Comparison of ENCODE assay signal across 11 cellular contexts in genomic region chr2:140747665-140748064, GRCh38.
DNase-seq lines count a peak whose midpoint lies in the region; ATAC-seq and TF ChIP-seq lines count a peak whose summit lies in the region.
"Had no signal": no experiment of that assay in that cellular context is flagged by ENCODE, and none has a peak within 500 bp of the region (broad histone marks: within the 10 kb centered on the region; RNA-seq: fewer than 3 reads in every experiment).

No MANE protein-coding gene starts in this region.

- no peaks in the 10 kb centered on the region for H3F3A ChIP-seq in neural progenitor cell (ENCODE audit: low read depth)

- H3K79me2 ChIP-seq in neural progenitor cell (ENCODE audit: low read depth), result no peaks in the 10 kb centered on the region

- no peak overlapping the region for H3K4me2 ChIP-seq in neural progenitor cell

- H3K36me3 Mint-ChIP-seq in neural progenitor cell, result no peaks in the 10 kb centered on the region
- no peaks in the 10 kb centered on the region for H3K36me3 Mint-ChIP-seq in activated CD4-positive, alpha-beta T cell treated with anti-CD3 and anti-CD28 coated beads, Interleukin-2, amount 10 ng/mL, durations not matched to agents 24 days and 14 days (ENCODE audit: low read depth)

- H3K4me1 ChIP-seq in neural progenitor cell (no peaks in the 10 kb centered on the region), spleen (no peaks in the 10 kb centered on the region), tibial nerve (no peaks in the 10 kb centered on the region), colonic mucosa (no peaks in the 10 kb centered on the region)
- H3K4me1 ChIP-seq: right atrium auricular region had no signal

- ATAC-seq in GM19023 (IDR thresholded peaks at IDR 0.05; ENCODE audit: unreplicated experiment), result peak; percentile 87
- peak; percentile 90 for ATAC-seq in GM21786 (IDR thresholded peaks at IDR 0.05; ENCODE audit: unreplicated experiment)
- peak; percentile 99 for ATAC-seq in HG03095 (IDR thresholded peaks at IDR 0.05; ENCODE audit: unreplicated experiment)

- TF ChIP-seq EP300 in tibial nerve (IDR thresholded peaks at IDR 0.05), result no peak

- H3K4me3 ChIP-seq in neural progenitor cell (no peak overlapping the region), spleen (no peak overlapping the region), tibial nerve (no peak overlapping the region), colonic mucosa (no peak overlapping the region)
- H3K4me3 ChIP-seq: right atrium auricular region had no signal

- H3K36me3 ChIP-seq in neural progenitor cell (no peaks in the 10 kb centered on the region), spleen (no peaks in the 10 kb centered on the region), tibial nerve (no peaks in the 10 kb centered on the region), colonic mucosa (no peaks in the 10 kb centered on the region)
- H3K36me3 ChIP-seq: right atrium auricular region had no signal

- H3K4me3 Mint-ChIP-seq in neural progenitor cell, result no peak overlapping the region
- H3K4me3 Mint-ChIP-seq in activated CD4-positive, alpha-beta T cell treated with anti-CD3 and anti-CD28 coated beads, Interleukin-2, amount 10 ng/mL, durations not matched to agents 24 days and 14 days, result no peak overlapping the region

- intact Hi-C loops in activated CD4-positive, alpha-beta T cell treated with anti-CD3 and anti-CD28 coated beads, Interleukin-2, amount 10 ng/mL, durations not matched to agents 24 days and 14 days (cut with micrococcal nuclease), result no loop called here
- intact Hi-C loops in spleen (cut with DNase I; ENCODE audit: low total_unique reads) (no loop called here), colonic mucosa (cut with DNase I) (no loop called here)

- H3K27ac ChIP-seq in neural progenitor cell (no peak overlapping the region), spleen (no peak overlapping the region), tibial nerve (no peak overlapping the region), colonic mucosa (no peak overlapping the region)
- H3K27ac ChIP-seq: right atrium auricular region had no signal

- WGBS in spleen, 5 donors, result 77 to 85% (median 81%) methylated on average over 3 of the region's 3 CpGs
- 93 to 98% methylated on average over 3 of the region's 3 CpGs for WGBS in tibial nerve, 2 donors

- no peak for TF ChIP-seq POLR2A in spleen (IDR thresholded peaks at IDR 0.05)
- no peak for TF ChIP-seq POLR2A in tibial nerve (IDR thresholded peaks at IDR 0.05)

- H3K4me1 Mint-ChIP-seq in neural progenitor cell, result peaks cover 10% of the 10 kb centered on the region
- H3K4me1 Mint-ChIP-seq in activated CD4-positive, alpha-beta T cell treated with anti-CD3 and anti-CD28 coated beads, Interleukin-2, amount 10 ng/mL, durations not matched to agents 24 days and 14 days, result no peaks in the 10 kb centered on the region

- DNase-seq in neural progenitor cell (ENCODE audit: low spot score) (no peak), spleen (no peak), tibial nerve (ENCODE audit: low spot score in 2 of 2) (no peak), colonic mucosa (no peak)
- no peak for DNase-seq in activated CD4-positive, alpha-beta T cell treated with anti-CD3 and anti-CD28 coated beads, Interleukin-2, amount 10 ng/mL, durations not matched to agents 24 days and 14 days
- DNase-seq: amniotic stem cell, NCI-H146 had no signal

- no peaks in the 10 kb centered on the region for H4K20me1 ChIP-seq in neural progenitor cell (ENCODE audit: low read depth)

- no peaks in the 10 kb centered on the region for H3K9me3 Mint-ChIP-seq in neural progenitor cell
- no peaks in the 10 kb centered on the region for H3K9me3 Mint-ChIP-seq in activated CD4-positive, alpha-beta T cell treated with anti-CD3 and anti-CD28 coated beads, Interleukin-2, amount 10 ng/mL, durations not matched to agents 24 days and 14 days

- H3K27me3 Mint-ChIP-seq in neural progenitor cell (ENCODE audit: insufficient read depth, low read depth), result no peaks in the 10 kb centered on the region
- no peaks in the 10 kb centered on the region for H3K27me3 Mint-ChIP-seq in activated CD4-positive, alpha-beta T cell treated with anti-CD3 and anti-CD28 coated beads, Interleukin-2, amount 10 ng/mL, durations not matched to agents 24 days and 14 days

- TF ChIP-seq CTCF in neural progenitor cell (IDR thresholded peaks at IDR 0.05) (no peak), spleen (IDR thresholded peaks at IDR 0.05 in 8 of 11, conservative IDR thresholded peaks at IDR 0.05 in 3 of 11) (no peak), tibial nerve (IDR thresholded peaks at IDR 0.05) (no peak), colonic mucosa (IDR thresholded peaks at IDR 0.05) (no peak)

- H2AFZ ChIP-seq in neural progenitor cell (replicated peaks), result peak overlapping the region; percentile 15

- H3K27me3 ChIP-seq in neural progenitor cell (no peaks in the 10 kb centered on the region), spleen (replicated peaks in 1 of 7) (no peaks in the 10 kb centered on the region), tibial nerve (no peaks in the 10 kb centered on the region), colonic mucosa (no peaks in the 10 kb centered on the region)
- H3K27me3 ChIP-seq: right atrium auricular region had no signal

- no peak overlapping the region for H3K9ac ChIP-seq in neural progenitor cell
- no peak overlapping the region for H3K9ac ChIP-seq in colonic mucosa (ENCODE audit: low read depth in 2 of 2, low read length in 2 of 2)

- no peak overlapping the region for H3K27ac Mint-ChIP-seq in neural progenitor cell
- H3K27ac Mint-ChIP-seq in activated CD4-positive, alpha-beta T cell treated with anti-CD3 and anti-CD28 coated beads, Interleukin-2, amount 10 ng/mL, durations not matched to agents 24 days and 14 days, result no peak overlapping the region

- no peaks in the 10 kb centered on the region for H3K9me3 ChIP-seq in neural progenitor cell (ENCODE audit: low read depth)
- no peaks in the 10 kb centered on the region for H3K9me3 ChIP-seq in spleen
- no peaks in the 10 kb centered on the region for H3K9me3 ChIP-seq in tibial nerve
- no peaks in the 10 kb centered on the region for H3K9me3 ChIP-seq in colonic mucosa
- H3K9me3 ChIP-seq: right atrium auricular region had no signal
